Comparison of ENCODE assay signal across 9 cellular contexts in genomic region chr3:125310623-125311076, GRCh38.
A peak's percentile ranks its signal among the peaks of the same experiment; 100 is the strongest.
DNase-seq lines count a peak whose midpoint lies in the region; ATAC-seq, FAIRE-seq and TF ChIP-seq lines count a peak whose summit lies in the region.
"Had no signal": no experiment of that assay in that cellular context is flagged by ENCODE, and none has a peak within 500 bp of the region (broad histone marks: within the 10 kb centered on the region; RNA-seq: fewer than 3 reads in every experiment).

No MANE protein-coding gene starts in this region.

- peak; percentile 96 to 98 for ATAC-seq in activated T-cell treated with anti-CD3 and anti-CD28 coated beads, Interleukin-2, amount 50 U/mL, for 72 hours (replicated peaks in 1 of 2)
- no peak for ATAC-seq in HG03097 (IDR thresholded peaks at IDR 0.05; ENCODE audit: low FRiP score, unreplicated experiment)
- ATAC-seq in foreskin keratinocyte, result no peak
- ATAC-seq: A549 had no signal

- H3K4me3 ChIP-seq in breast epithelium (peak overlapping the region; percentile 6 to 42 (median 20)), mammary epithelial cell (replicated peaks in 1 of 3; ENCODE audit: insufficient read depth in 1 of 3, low read depth in 2 of 3, low read length in 3 of 3) (no peak overlapping the region), muscle layer of duodenum (ENCODE audit: low read depth in 1 of 2, low read length in 2 of 2) (peak overlapping the region; percentile 24 to 37)
- H3K4me3 ChIP-seq: A549 had no signal

- peaks cover 12 to 31% of the 10 kb centered on the region in 2 donors for H3K36me3 Mint-ChIP-seq in activated T-cell treated with anti-CD3 and anti-CD28 coated beads, Interleukin-2, amount 50 U/mL, for 72 hours (ENCODE audit: insufficient read depth in 2 of 2)

- no peak overlapping the region for H2AFZ ChIP-seq in mammary epithelial cell (ENCODE audit: low read depth, low read length)

- DNase-seq in breast epithelium (ENCODE audit: low spot score in 2 of 2), result no peak
- no peak for DNase-seq in mammary epithelial cell
- DNase-seq in activated T-cell treated with anti-CD3 and anti-CD28 coated beads, Interleukin-2, amount 50 U/mL, for 72 hours, result peak; percentile 63 to 67
- peak; percentile 8 for DNase-seq in urothelium cell line (ENCODE audit: low spot score)
- no peak for DNase-seq in NOMO-1 treated with dmso at 0.1 percent for 144 hours (lab: John Stamatoyannopoulos, UW; ENCODE audit: unreplicated experiment)
- no peak for DNase-seq in foreskin keratinocyte

- peak overlapping the region; percentile 78 to 83 for H3K4me3 Mint-ChIP-seq in activated T-cell treated with anti-CD3 and anti-CD28 coated beads, Interleukin-2, amount 50 U/mL, for 72 hours

- no peak overlapping the region for H3K4me2 ChIP-seq in mammary epithelial cell (ENCODE audit: insufficient read depth, low read depth, low read length)
- H3K4me2 ChIP-seq: A549 had no signal

- dilution Hi-C loops in mammary epithelial cell (cut with HindIII; ENCODE audit: low sequenced_read_pairs), result no loop called here

- peaks cover 61% of the 10 kb centered on the region for H3K79me2 ChIP-seq in mammary epithelial cell (ENCODE audit: insufficient read depth, low read length)

- H3K9me3 Mint-ChIP-seq in activated T-cell treated with anti-CD3 and anti-CD28 coated beads, Interleukin-2, amount 50 U/mL, for 72 hours, result no peaks in the 10 kb centered on the region

- H3K27me3 ChIP-seq in breast epithelium (no peaks in the 10 kb centered on the region), mammary epithelial cell (ENCODE audit: insufficient read depth, low read length) (no peaks in the 10 kb centered on the region), muscle layer of duodenum (ENCODE audit: low read depth, low read length) (no peaks in the 10 kb centered on the region), foreskin keratinocyte (no peaks in the 10 kb centered on the region)

- TF ChIP-seq CTCF in breast epithelium (IDR thresholded peaks at IDR 0.05) (no peak), mammary epithelial cell (conservative IDR thresholded peaks at IDR 0.05 in 1 of 2, IDR thresholded peaks at IDR 0.05 in 1 of 2; ENCODE audit: extremely low read depth in 1 of 2, insufficient read depth in 1 of 2, low read depth in 1 of 2, low read length in 2 of 2) (no peak), foreskin keratinocyte (conservative IDR thresholded peaks at IDR 0.05) (no peak)

- in situ Hi-C loops in mammary epithelial cell (cut with MboI; ENCODE audit: low sequenced_read_pairs in 2 of 2), result no loop called here

- no peaks in the 10 kb centered on the region for H3K27me3 Mint-ChIP-seq in activated T-cell treated with anti-CD3 and anti-CD28 coated beads, Interleukin-2, amount 50 U/mL, for 72 hours (ENCODE audit: low read depth)

- H3K4me1 ChIP-seq in breast epithelium, result no peaks in the 10 kb centered on the region
- no peaks in the 10 kb centered on the region for H3K4me1 ChIP-seq in mammary epithelial cell (ENCODE audit: insufficient read depth, low read length)
- H3K4me1 ChIP-seq in muscle layer of duodenum (ENCODE audit: control insufficient read depth in 1 of 2, insufficient read depth in 2 of 2, low read length in 2 of 2), result peaks cover 0 to 2% of the 10 kb centered on the region in 2 donors
- H3K4me1 ChIP-seq in foreskin keratinocyte, result no peaks in the 10 kb centered on the region
- H3K4me1 ChIP-seq: A549 had no signal

- no TSS peak for BruUV-seq in mammary epithelial cell (replicated peaks; lab: Mats Ljungman, UMichigan)

- no peak for FAIRE-seq in urothelium cell line (lab: Jason Lieb, UNC)
- FAIRE-seq: A549 had no signal

- no peaks in the 10 kb centered on the region for H4K20me1 ChIP-seq in mammary epithelial cell (ENCODE audit: insufficient read depth, low read length)

- no peak for TF ChIP-seq POLR2A in breast epithelium (IDR thresholded peaks at IDR 0.05)

- WGBS in mammary epithelial cell (ENCODE audit: low coverage, missing lambda C conversion rate), result 100% methylated on average over 5 of the region's 5 CpGs

- CTCF ChIA-PET in mammary epithelial cell (lab: Charles Lee; ENCODE audit: low non-redundant PET), result no interaction called here

- H3K9me3 ChIP-seq in breast epithelium, result no peaks in the 10 kb centered on the region
- peaks cover 10% of the 10 kb centered on the region for H3K9me3 ChIP-seq in mammary epithelial cell (replicated peaks; ENCODE audit: insufficient read depth, low read length)
- H3K9me3 ChIP-seq in muscle layer of duodenum (ENCODE audit: control insufficient read depth in 1 of 2, low read length in 2 of 2), result peaks cover 0 to 2% of the 10 kb centered on the region in 2 donors

- H3K36me3 ChIP-seq in breast epithelium, result no peaks in the 10 kb centered on the region
- H3K36me3 ChIP-seq in mammary epithelial cell (ENCODE audit: insufficient read depth, low read length), result peaks cover 13% of the 10 kb centered on the region
- peaks cover 6 to 15% of the 10 kb centered on the region in 2 donors for H3K36me3 ChIP-seq in muscle layer of duodenum (ENCODE audit: control insufficient read depth in 1 of 2, insufficient read depth in 2 of 2, low read length in 2 of 2)

- H3K4me1 Mint-ChIP-seq in activated T-cell treated with anti-CD3 and anti-CD28 coated beads, Interleukin-2, amount 50 U/mL, for 72 hours (ENCODE audit: low read depth), result peaks cover 59% of the 10 kb centered on the region

- no peak overlapping the region for H3K9ac ChIP-seq in mammary epithelial cell (ENCODE audit: insufficient read depth, low read length)

- H3K27ac ChIP-seq in breast epithelium (no peak overlapping the region), mammary epithelial cell (ENCODE audit: insufficient read depth, low read depth, low read length) (no peak overlapping the region), muscle layer of duodenum (ENCODE audit: low read length) (no peak overlapping the region), foreskin keratinocyte (no peak overlapping the region)
- H3K27ac ChIP-seq: A549 had no signal

- intact Hi-C loops in breast epithelium (cut with DNase I; ENCODE audit: low total_unique reads) (no loop called here), mammary epithelial cell (cut with micrococcal nuclease) (no loop called here)

- peak overlapping the region; percentile 56 for H3K27ac Mint-ChIP-seq in activated T-cell treated with anti-CD3 and anti-CD28 coated beads, Interleukin-2, amount 50 U/mL, for 72 hours

Comparison
In these comparisons a context has a peak if more than half of its experiments do, and no peak if none do; other contexts are left out.
1. H3K4me3 ChIP-seq: peak in breast epithelium (3 of 3) and muscle layer of duodenum (2 of 2); none in mammary epithelial cell (0 of 3).
2. DNase-seq: peak in activated T-cell treated with anti-CD3 and anti-CD28 coated beads, Interleukin-2, amount 50 U/mL, for 72 hours (2 of 2) and urothelium cell line (single experiment); none in breast epithelium (0 of 2), mammary epithelial cell (single experiment), NOMO-1 treated with dmso at 0.1 percent for 144 hours (single experiment) and foreskin keratinocyte (0 of 2).
3. ATAC-seq: peak in activated T-cell treated with anti-CD3 and anti-CD28 coated beads, Interleukin-2, amount 50 U/mL, for 72 hours (2 of 2); none in HG03097 (single experiment) and foreskin keratinocyte (single experiment).